In the genomic region with DNA sequence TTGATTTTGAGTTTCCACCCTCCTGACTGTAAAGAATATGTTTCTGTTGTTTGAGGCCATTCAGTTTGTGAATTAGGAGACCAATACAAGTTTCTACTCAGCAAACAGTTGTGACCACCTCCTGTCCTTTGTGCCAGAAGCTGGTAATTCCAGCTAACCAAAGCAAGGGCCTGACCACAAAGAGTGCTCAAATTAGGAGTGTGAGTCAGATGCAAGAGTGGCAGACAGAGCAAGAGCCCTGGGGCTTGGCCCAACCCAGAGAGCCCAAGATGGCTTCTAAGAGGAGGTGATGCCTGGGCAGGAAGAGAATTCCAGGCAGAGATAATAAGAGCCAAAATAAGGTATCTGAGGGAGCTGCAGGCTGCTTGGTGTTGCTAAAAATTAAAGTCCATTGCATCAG, we compare ENCODE assay signal across 22 cellular contexts.
DNase-seq lines count a peak whose midpoint lies in the region; ATAC-seq and TF ChIP-seq lines count a peak whose summit lies in the region.
"Had no signal": no experiment of that assay in that cellular context is flagged by ENCODE, and none has a peak within 500 bp of the region (broad histone marks: within the 10 kb centered on the region; RNA-seq: fewer than 3 reads in every experiment).

No MANE protein-coding gene starts in this region.

- no peak overlapping the region for H4K5ac ChIP-seq in mesendoderm (ENCODE audit: low read length)

- H3K27me3 Mint-ChIP-seq in MCF 10A (ENCODE audit: insufficient read depth, unreplicated experiment), result no peaks in the 10 kb centered on the region
- peaks cover 17% of the 10 kb centered on the region for H3K27me3 Mint-ChIP-seq in activated T-helper 17 cell treated with anti-CD3 and anti-CD28 coated beads, Interleukin-2, amount 50 U/mL, for 72 hours
- H3K27me3 Mint-ChIP-seq: IgD-negative memory B cell had no signal

- no peak overlapping the region for H3K9ac ChIP-seq in mesendoderm (ENCODE audit: low read length)

- H3K4me1 Mint-ChIP-seq in MCF 10A (ENCODE audit: insufficient read depth, unreplicated experiment), result no peaks in the 10 kb centered on the region
- H3K4me1 Mint-ChIP-seq in activated T-helper 17 cell treated with anti-CD3 and anti-CD28 coated beads, Interleukin-2, amount 50 U/mL, for 72 hours, result no peaks in the 10 kb centered on the region
- H3K4me1 Mint-ChIP-seq: B cell, IgD-negative memory B cell had no signal

- no peak overlapping the region for H3K4ac ChIP-seq in mesendoderm (ENCODE audit: low read depth, low read length)

- no peaks in the 10 kb centered on the region for H3K9me3 Mint-ChIP-seq in MCF 10A (ENCODE audit: unreplicated experiment)
- no peaks in the 10 kb centered on the region for H3K9me3 Mint-ChIP-seq in activated T-helper 17 cell treated with anti-CD3 and anti-CD28 coated beads, Interleukin-2, amount 50 U/mL, for 72 hours

- no peaks in the 10 kb centered on the region for H3K36me3 Mint-ChIP-seq in MCF 10A (ENCODE audit: insufficient read depth, unreplicated experiment)
- H3K36me3 Mint-ChIP-seq in activated T-helper 17 cell treated with anti-CD3 and anti-CD28 coated beads, Interleukin-2, amount 50 U/mL, for 72 hours (ENCODE audit: low read depth), result no peaks in the 10 kb centered on the region
- H3K36me3 Mint-ChIP-seq: IgD-negative memory B cell had no signal

- peak overlapping the region; percentile 17 for H2BK5ac ChIP-seq in mesendoderm (ENCODE audit: low read length)

- no peak overlapping the region for H2BK15ac ChIP-seq in mesendoderm (replicated peaks; ENCODE audit: low read depth)

- POLR2A ChIA-PET in MCF 10A (lab: Yijun Ruan, JAX), result no interaction called here

- no peak for TF ChIP-seq CTCF in MCF 10A (IDR thresholded peaks at IDR 0.05; ENCODE audit: unreplicated experiment)
- TF ChIP-seq CTCF in breast epithelium (IDR thresholded peaks at IDR 0.05), result no peak

- H3K4me2 ChIP-seq in mesendoderm (ENCODE audit: low read length), result no peak overlapping the region

- intact Hi-C loops in MCF 10A (cut with micrococcal nuclease), result no loop called here
- intact Hi-C loops in breast epithelium (cut with DNase I; ENCODE audit: low total_unique reads), result no loop called here

- H3K27ac ChIP-seq in breast epithelium, result no peak overlapping the region
- no peak overlapping the region for H3K27ac ChIP-seq in mesendoderm (ENCODE audit: low read depth, low read length)
- H3K27ac ChIP-seq: SJSA1 had no signal

- H3K56ac ChIP-seq in mesendoderm (ENCODE audit: low read length), result peak overlapping the region; percentile 52

- H3K36me3 ChIP-seq in breast epithelium (no peaks in the 10 kb centered on the region), mesendoderm (ENCODE audit: control insufficient read depth, insufficient read depth, low read length) (no peaks in the 10 kb centered on the region)
- H3K36me3 ChIP-seq: SJSA1 had no signal

- no peak overlapping the region for H4K8ac ChIP-seq in mesendoderm (ENCODE audit: low read depth, low read length)

- CTCF ChIA-PET in MCF 10A (lab: Yijun Ruan, JAX), result interaction anchor here (0.9 kb wide), 1 partner anchor 188 kb away, joined by 4 read pairs; no protein-coding TSS in a partner anchor

- BruUV-seq in MCF 10A (replicated peaks; lab: Mats Ljungman, UMichigan), result no TSS peak

- no peaks in the 10 kb centered on the region for H3K79me1 ChIP-seq in mesendoderm (ENCODE audit: low read length)

- H3K4me3 ChIP-seq in breast epithelium, result no peak overlapping the region
- H3K4me3 ChIP-seq in mesendoderm (ENCODE audit: low read length), result no peak overlapping the region
- H3K4me3 ChIP-seq: SJSA1 had no signal

- DNase-seq in MCF 10A (ENCODE audit: unreplicated experiment) (peak; percentile 22), breast epithelium (ENCODE audit: low spot score in 2 of 2) (no peak), mesendoderm (no peak), NCI-H2227 (lab: John Stamatoyannopoulos, UW; ENCODE audit: unreplicated experiment) (no peak), NCI-H774 (lab: John Stamatoyannopoulos, UW) (no peak), NCI-H748 treated with DMSO at 0.1 percent for 48 hours (lab: John Stamatoyannopoulos, UW) (no peak)
- DNase-seq: DMS 273 treated with DMSO at 0.1 percent for 48 hours, DND-41, GF-D8, HCEC 1CT, Karpas-422, NCI-H1105, NCI-H2081, NCI-H2171 treated with DMSO at 0.1 percent for 48 hours, NCI-H510A, NCI-H82, RPMI8226 had no signal

- H3K27me3 ChIP-seq in breast epithelium (no peaks in the 10 kb centered on the region), mesendoderm (ENCODE audit: insufficient read depth, low read length, poor library complexity) (no peaks in the 10 kb centered on the region)
- H3K27me3 ChIP-seq: SJSA1 had no signal

- H2AK5ac ChIP-seq in mesendoderm (ENCODE audit: low read length), result peak overlapping the region; percentile 97

- no peak overlapping the region for H2BK120ac ChIP-seq in mesendoderm (ENCODE audit: low read depth, low read length)

- no peak overlapping the region for H3K4me3 Mint-ChIP-seq in MCF 10A (ENCODE audit: unreplicated experiment)
- no peak overlapping the region for H3K4me3 Mint-ChIP-seq in activated T-helper 17 cell treated with anti-CD3 and anti-CD28 coated beads, Interleukin-2, amount 50 U/mL, for 72 hours
- H3K4me3 Mint-ChIP-seq: B cell had no signal

- H3K9me3 ChIP-seq in breast epithelium, result no peaks in the 10 kb centered on the region
- H3K9me3 ChIP-seq: SJSA1 had no signal

- H3K79me2 ChIP-seq in mesendoderm (ENCODE audit: control insufficient read depth, insufficient read depth, low read length), result no peaks in the 10 kb centered on the region

- no peak for TF ChIP-seq POLR2A in breast epithelium (IDR thresholded peaks at IDR 0.05)

- no peak overlapping the region for H3K23ac ChIP-seq in mesendoderm (ENCODE audit: low read length)

- peak; percentile 37 for ATAC-seq in activated T-helper 17 cell treated with anti-CD3 and anti-CD28 coated beads, Interleukin-2, amount 50 U/mL, for 72 hours (replicated peaks)
- ATAC-seq in SK-N-SH treated with all-trans-retinoic acid at 6 μM for 48 hours, result no peak

- no peak overlapping the region for H3K27ac Mint-ChIP-seq in MCF 10A (ENCODE audit: low read depth, unreplicated experiment)
- H3K27ac Mint-ChIP-seq in activated T-helper 17 cell treated with anti-CD3 and anti-CD28 coated beads, Interleukin-2, amount 50 U/mL, for 72 hours, result no peak overlapping the region
- H3K27ac Mint-ChIP-seq: B cell, IgD-negative memory B cell had no signal

- H3K4me1 ChIP-seq in breast epithelium, result no peaks in the 10 kb centered on the region
- peaks cover 7% of the 10 kb centered on the region for H3K4me1 ChIP-seq in mesendoderm (ENCODE audit: control insufficient read depth, low read depth, low read length)
- H3K4me1 ChIP-seq: SJSA1 had no signal

- no peak overlapping the region for H3K18ac ChIP-seq in mesendoderm (ENCODE audit: low read length)

TF ChIP-seq in SK-N-SH treated with all-trans-retinoic acid at 6 μM for 48 hours, 23 proteins besides CTCF, POLR2A, EP300 and RAD21:
- TF ChIP-seq ISL1 (CRISPR knock-in tag; IDR thresholded peaks at IDR 0.05) (no peak), RARB (CRISPR knock-in tag; IDR thresholded peaks at IDR 0.05) (no peak), ZFP3 (CRISPR knock-in tag; IDR thresholded peaks at IDR 0.05) (no peak), OSR1 (CRISPR knock-in tag; IDR thresholded peaks at IDR 0.05) (no peak), BACH2 (CRISPR knock-in tag; IDR thresholded peaks at IDR 0.05; ENCODE audit: borderline replicate concordance) (no peak), GLIS3 (CRISPR knock-in tag; IDR thresholded peaks at IDR 0.05) (no peak), CREB5 (CRISPR knock-in tag; IDR thresholded peaks at IDR 0.05; ENCODE audit: low read depth) (no peak), ARNTL (CRISPR knock-in tag; IDR thresholded peaks at IDR 0.05; ENCODE audit: borderline replicate concordance, low read depth) (no peak)
- TF ChIP-seq, protein P1, sequence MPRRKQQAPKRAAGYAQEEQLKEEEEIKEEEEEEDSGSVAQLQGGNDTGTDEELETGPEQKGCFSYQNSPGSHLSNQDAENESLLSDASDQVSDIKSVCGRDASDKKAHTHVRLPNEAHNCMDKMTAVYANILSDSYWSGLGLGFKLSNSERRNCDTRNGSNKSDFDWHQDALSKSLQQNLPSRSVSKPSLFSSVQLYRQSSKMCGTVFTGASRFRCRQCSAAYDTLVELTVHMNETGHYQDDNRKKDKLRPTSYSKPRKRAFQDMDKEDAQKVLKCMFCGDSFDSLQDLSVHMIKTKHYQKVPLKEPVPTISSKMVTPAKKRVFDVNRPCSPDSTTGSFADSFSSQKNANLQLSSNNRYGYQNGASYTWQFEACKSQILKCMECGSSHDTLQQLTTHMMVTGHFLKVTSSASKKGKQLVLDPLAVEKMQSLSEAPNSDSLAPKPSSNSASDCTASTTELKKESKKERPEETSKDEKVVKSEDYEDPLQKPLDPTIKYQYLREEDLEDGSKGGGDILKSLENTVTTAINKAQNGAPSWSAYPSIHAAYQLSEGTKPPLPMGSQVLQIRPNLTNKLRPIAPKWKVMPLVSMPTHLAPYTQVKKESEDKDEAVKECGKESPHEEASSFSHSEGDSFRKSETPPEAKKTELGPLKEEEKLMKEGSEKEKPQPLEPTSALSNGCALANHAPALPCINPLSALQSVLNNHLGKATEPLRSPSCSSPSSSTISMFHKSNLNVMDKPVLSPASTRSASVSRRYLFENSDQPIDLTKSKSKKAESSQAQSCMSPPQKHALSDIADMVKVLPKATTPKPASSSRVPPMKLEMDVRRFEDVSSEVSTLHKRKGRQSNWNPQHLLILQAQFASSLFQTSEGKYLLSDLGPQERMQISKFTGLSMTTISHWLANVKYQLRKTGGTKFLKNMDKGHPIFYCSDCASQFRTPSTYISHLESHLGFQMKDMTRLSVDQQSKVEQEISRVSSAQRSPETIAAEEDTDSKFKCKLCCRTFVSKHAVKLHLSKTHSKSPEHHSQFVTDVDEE (CRISPR knock-in tag; IDR thresholded peaks at IDR 0.05), result no peak
